Comparison of ENCODE assay signal across 11 cellular contexts in the genomic region with DNA sequence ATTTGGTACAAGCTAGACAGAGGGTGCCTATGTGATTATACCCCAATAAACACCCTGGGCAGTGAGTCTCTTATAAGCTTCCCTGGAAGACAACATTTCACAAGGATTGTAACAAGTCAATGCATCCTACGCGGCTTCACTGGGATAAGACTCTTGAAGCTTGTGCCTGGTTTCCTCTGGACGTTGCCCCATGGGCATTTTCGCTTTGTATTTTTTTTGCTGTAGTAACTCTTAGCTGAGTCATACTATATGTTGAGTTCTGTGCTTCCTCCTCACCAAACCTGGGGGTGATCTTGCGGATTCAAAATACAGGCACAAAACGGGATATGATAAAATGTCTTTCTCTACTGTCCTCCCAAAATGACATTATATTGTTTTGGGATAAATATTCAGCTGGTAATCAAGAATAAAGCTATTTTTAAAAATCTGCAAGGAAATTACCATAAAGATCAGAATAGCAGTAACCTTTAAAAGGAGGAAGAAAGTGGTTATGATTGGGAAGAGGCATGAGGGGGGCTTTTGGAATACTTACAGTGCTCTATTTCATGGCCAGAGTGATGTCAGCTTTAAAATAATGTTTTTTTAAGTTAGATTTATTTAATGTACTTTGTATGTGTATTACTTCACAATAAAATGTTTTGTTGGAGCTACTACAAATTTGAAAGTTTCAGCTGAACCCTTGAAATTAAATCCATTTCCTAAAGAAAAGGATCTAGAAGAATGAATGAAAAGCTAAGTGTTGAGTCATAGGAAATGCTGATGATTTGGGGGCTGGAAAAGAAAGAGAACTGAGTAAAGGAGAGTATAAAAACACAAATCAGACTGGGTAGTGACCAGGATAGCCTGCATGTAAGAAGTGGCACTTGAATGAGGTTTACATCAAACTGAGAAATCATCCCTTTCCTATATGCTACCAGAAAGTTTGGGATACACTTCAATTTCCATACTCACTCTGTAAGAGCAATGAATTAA. TPM values are rescaled to one million over a fixed set of nuclear protein-coding genes. Genes with fewer than 3 reads are reported as not detected.
DNase-seq lines count a peak whose midpoint lies in the region; ATAC-seq and TF ChIP-seq lines count a peak whose summit lies in the region.
"Had no signal": no experiment of that assay in that cellular context is flagged by ENCODE, and none has a peak within 500 bp of the region (broad histone marks: within the 10 kb centered on the region; RNA-seq: fewer than 3 reads in every experiment).

No MANE protein-coding gene starts in this region.

- 54 to 67% methylated on average over 6 of the region's 6 CpGs for WGBS in sigmoid colon, 2 donors

- H3K27ac ChIP-seq in foreskin keratinocyte (no peak overlapping the region), sigmoid colon (peak overlapping the region in 3 of 4 donors; percentile 21 to 40 (median 23)), dorsolateral prefrontal cortex (no peak overlapping the region)

- intact Hi-C loops in sigmoid colon (cut with DNase I) = no loop called here
- intact Hi-C loops in dorsolateral prefrontal cortex (cut with DNase I) = no loop called here

- H3K36me3 ChIP-seq in sigmoid colon = no peaks in the 10 kb centered on the region

- no peaks in the 10 kb centered on the region for H3K9me3 ChIP-seq in sigmoid colon

- H3K27me3 ChIP-seq in foreskin keratinocyte (no peaks in the 10 kb centered on the region), sigmoid colon (no peaks in the 10 kb centered on the region), dorsolateral prefrontal cortex (no peaks in the 10 kb centered on the region)

- H3K4me3 ChIP-seq in sigmoid colon = no peak overlapping the region
- no peak overlapping the region for H3K4me3 ChIP-seq in dorsolateral prefrontal cortex

- H3K4me1 ChIP-seq in foreskin keratinocyte (peaks cover 31% of the 10 kb centered on the region), sigmoid colon (peaks cover 0 to 46% (median 35%) of the 10 kb centered on the region in 4 donors)

- TF ChIP-seq POLR2A in sigmoid colon (IDR thresholded peaks at IDR 0.05) = no peak

- TF ChIP-seq CTCF in foreskin keratinocyte (conservative IDR thresholded peaks at IDR 0.05) = no peak
- TF ChIP-seq CTCF in sigmoid colon (IDR thresholded peaks at IDR 0.05) = no peak
- TF ChIP-seq CTCF in dorsolateral prefrontal cortex (IDR thresholded peaks at IDR 0.05 in 54 of 56, conservative IDR thresholded peaks at IDR 0.05 in 2 of 56; ENCODE audit: low read depth in 1 of 56, partially characterized antibody in 56 of 56) = no peak

- DNase-seq in HK-2 (ENCODE audit: unreplicated experiment) (peak; percentile 27), T1000 (lab: John Stamatoyannopoulos, UW) (peak; percentile 12), foreskin keratinocyte (peak in 1 of 2 donors; percentile 63), sigmoid colon (no peak), HT-29 (ENCODE audit: low spot score) (no peak), dorsolateral prefrontal cortex (no peak), NCI-H2227 (lab: John Stamatoyannopoulos, UW; ENCODE audit: unreplicated experiment) (no peak)
- no peak for DNase-seq in NK-92 treated with Interleukin-12 subunit alpha and Interleukin-12 subunit beta, amount 100 ng/mL, for 24 hours (lab: John Stamatoyannopoulos, UW)
- DNase-seq: amniotic stem cell, NCI-H1694 treated with DMSO at 0.1 percent for 48 hours had no signal

- no peak for TF ChIP-seq EP300 in sigmoid colon (IDR thresholded peaks at IDR 0.05)

- peak; percentile 79 for ATAC-seq in foreskin keratinocyte

RNA-seq across cellular contexts. Expression of a gene that starts 14.7 kb away (rescaled TPM):
- total RNA-seq in foreskin keratinocyte (31.5 and 36.4 TPM in 2 replicates), sigmoid colon (10 to 100 TPM; 30.3 to 50.7 (median 43.3) TPM), dorsolateral prefrontal cortex (10 to 100 TPM; 33.5 to 75.5 (median 46.4) TPM)
- polyA plus RNA-seq in foreskin keratinocyte (7.0 and 9.4 TPM in 2 replicates), sigmoid colon (10 to 100 TPM in 2 of 3 donors, 1 to 10 TPM in 1; 7.8 to 12.0 (median 11.1) TPM)
- total RNA-seq in HT-29 (2014; rRNA removed; shearing (Covaris generic)) = 7.3 and 9.4 TPM in 2 replicates

RNA-seq across cellular contexts. Expression of a gene that starts 28.9 kb away (rescaled TPM):
- total RNA-seq in foreskin keratinocyte (not detected in 2 replicates), sigmoid colon (not detected), dorsolateral prefrontal cortex (1 to 10 TPM in 56 of 120 experiments, under 1 TPM in 4, not detected in 60; 0.94 to 4.6 (median 1.5) TPM)
- polyA plus RNA-seq in foreskin keratinocyte (not detected in 2 replicates), sigmoid colon (not detected)
- not detected in 2 replicates for total RNA-seq in HT-29 (2014; rRNA removed; shearing (Covaris generic))
- total RNA-seq: liver had no signal
- polyA plus RNA-seq: liver had no signal

Comparison
In these comparisons a context has a peak if more than half of its experiments do, and no peak if none do; other contexts are left out.
1. DNase-seq: peak in HK-2 (single experiment) and T1000 (single experiment); none in sigmoid colon (single experiment), HT-29 (single experiment), dorsolateral prefrontal cortex (0 of 10), NK-92 treated with Interleukin-12 subunit alpha and Interleukin-12 subunit beta, amount 100 ng/mL, for 24 hours (single experiment) and NCI-H2227 (single experiment).
2. H3K27ac ChIP-seq: peak in sigmoid colon (3 of 4); none in foreskin keratinocyte (single experiment) and dorsolateral prefrontal cortex (0 of 59).